Comparison of ENCODE assay signal across 1 cellular context in the genomic region with DNA sequence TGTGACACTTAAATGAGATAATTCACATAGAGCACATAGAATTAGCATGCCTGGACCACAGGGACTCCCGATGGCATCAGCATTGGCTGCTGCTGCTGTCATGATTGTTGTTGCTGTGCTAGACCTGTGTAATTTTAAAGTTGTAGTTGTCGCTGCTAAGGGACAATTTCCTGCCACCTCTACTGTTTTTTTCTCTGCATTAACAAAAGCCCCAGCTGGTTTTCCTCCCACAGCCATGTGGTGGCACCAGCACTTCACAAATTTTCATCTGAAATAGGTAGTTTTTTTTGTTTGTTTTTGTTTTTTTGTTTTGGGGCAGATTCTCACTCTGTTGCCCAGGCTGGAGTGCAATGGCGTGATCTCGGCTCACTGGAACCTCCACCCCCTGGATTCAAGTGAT.
TF ChIP-seq lines count a peak whose summit lies in the region.

No MANE protein-coding gene starts in this region.

TF ChIP-seq in H1, 55 proteins besides CTCF, POLR2A, EP300 and RAD21:
- TF ChIP-seq JUND (IDR thresholded peaks at IDR 0.05; ENCODE audit: low read length) (no peak), CBX5 (IDR thresholded peaks at IDR 0.05; ENCODE audit: low read depth, low read length) (no peak), SIN3A (conservative IDR thresholded peaks at IDR 0.05 in 1 of 2, IDR thresholded peaks at IDR 0.05 in 1 of 2; ENCODE audit: low read depth in 1 of 2, low read length in 2 of 2) (no peak), PHF8 (conservative IDR thresholded peaks at IDR 0.05; ENCODE audit: low read depth, low read length) (no peak), TEAD4 (IDR thresholded peaks at IDR 0.05; ENCODE audit: low read depth, low read length) (no peak), HDAC2 (IDR thresholded peaks at IDR 0.05; ENCODE audit: borderline replicate concordance in 1 of 2, low read depth in 2 of 2, low read length in 2 of 2) (no peak), CTBP2 (IDR thresholded peaks at IDR 0.05; ENCODE audit: borderline replicate concordance, insufficient read depth, insufficient read length, low read length) (no peak), HDAC6 (IDR thresholded peaks at IDR 0.05; ENCODE audit: low read depth, low read length) (no peak), MAFK (IDR thresholded peaks at IDR 0.05; ENCODE audit: low read depth, low read length) (no peak)
